1 cellular context compared by ENCODE assay signal in genomic region chr1:53888716-53889115, GRCh38.
TF ChIP-seq lines count a peak whose summit lies in the region.

No MANE protein-coding gene starts in this region.

TF ChIP-seq in HepG2, 621 proteins besides CTCF, POLR2A, EP300 and RAD21:
- TF ChIP-seq MED1 (CRISPR knock-in tag; IDR thresholded peaks at IDR 0.05) (no peak), RFX1 (IDR thresholded peaks at IDR 0.05) (no peak), YEATS4 (CRISPR knock-in tag; IDR thresholded peaks at IDR 0.05; ENCODE audit: borderline replicate concordance) (no peak), ATF1 (CRISPR knock-in tag; IDR thresholded peaks at IDR 0.05) (no peak), ARNT2 (CRISPR knock-in tag; IDR thresholded peaks at IDR 0.05; ENCODE audit: low read depth) (no peak), U2AF1 (optimal IDR thresholded peaks at IDR 0.05; ENCODE audit: low read depth, low read length) (no peak), ZBTB7A (CRISPR knock-in tag; IDR thresholded peaks at IDR 0.05) (no peak)
